1 cellular context compared by ENCODE assay signal in the genomic region with DNA sequence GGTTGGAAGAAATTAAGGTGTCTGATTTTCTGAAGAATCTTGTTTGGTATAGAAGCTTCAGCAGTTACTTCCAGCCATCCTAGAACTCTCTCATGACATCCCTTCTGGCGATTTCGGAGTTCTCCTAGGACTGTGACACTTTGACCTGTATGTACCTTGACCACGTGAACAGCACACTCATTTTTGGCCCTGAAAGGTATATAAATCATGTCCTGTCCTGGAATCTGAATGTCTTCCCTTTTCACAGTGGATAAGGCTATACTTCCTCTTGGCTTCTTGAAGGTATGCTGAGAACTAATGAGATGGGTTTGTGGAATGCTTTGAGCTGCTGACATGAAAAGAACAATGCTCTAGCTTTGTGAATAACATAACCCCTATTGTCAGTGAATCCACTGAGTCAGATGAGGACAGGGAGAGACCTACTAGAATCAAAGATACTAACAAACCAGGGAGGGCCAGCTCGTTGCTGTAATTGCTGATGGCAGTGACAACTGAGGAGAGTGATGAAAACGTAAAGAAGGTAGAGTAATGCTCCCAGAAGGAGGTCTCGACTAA.
TF ChIP-seq lines count a peak whose summit lies in the region.

No MANE protein-coding gene starts in this region.

TF ChIP-seq in HCT116, 20 proteins besides CTCF, POLR2A, EP300 and RAD21:
- TF ChIP-seq POLR2AphosphoS5 (IDR thresholded peaks at IDR 0.05; ENCODE audit: low read depth, low read length) (no peak), EZH2phosphoT487 (IDR thresholded peaks at IDR 0.05; ENCODE audit: borderline replicate concordance) (no peak)
